Comparison of ENCODE assay signal across 7 cellular contexts in the genomic region with DNA sequence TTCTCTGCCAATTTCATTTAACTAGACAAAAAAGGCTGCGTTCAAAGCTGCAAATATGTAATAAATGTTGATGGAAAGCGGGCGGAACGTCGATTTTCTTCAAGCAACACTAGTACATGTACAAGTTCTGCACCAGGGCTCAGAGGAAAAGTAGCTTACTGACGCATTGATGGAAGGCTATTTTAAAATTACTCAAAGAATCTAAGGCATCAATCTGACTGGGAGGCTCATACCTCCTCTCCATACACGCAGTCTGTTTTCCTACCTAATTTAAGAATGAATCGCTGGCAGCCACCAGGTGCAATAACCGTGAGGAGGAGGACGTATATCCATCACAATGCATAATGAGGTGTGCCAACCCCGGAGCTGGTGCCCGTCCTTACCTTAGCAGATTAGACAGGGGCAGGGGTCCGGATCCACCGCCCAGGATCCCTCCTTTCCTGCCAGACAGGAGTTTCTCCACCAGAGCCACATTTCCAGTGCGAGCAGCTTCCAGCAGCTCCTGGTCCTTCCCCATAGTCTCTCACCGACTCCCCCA. TPM values are rescaled to one million over a fixed set of nuclear protein-coding genes. Genes with fewer than 3 reads are reported as not detected.
DNase-seq lines count a peak whose midpoint lies in the region; ATAC-seq and TF ChIP-seq lines count a peak whose summit lies in the region.

No MANE protein-coding gene starts in this region.

- intact Hi-C loops in head of caudate nucleus (cut with DNase I) = no loop called here

- H3K4me3 ChIP-seq in HUES64 (ENCODE audit: low read length) (peak overlapping the region; percentile 65), SJCRH30 (peak overlapping the region; percentile 85; the same call in 1 of the 2 replicates), retinal pigment epithelial cell (ENCODE audit: low read length) (peak overlapping the region; percentile 55)

- H3K36me3 ChIP-seq in HUES64 (ENCODE audit: insufficient read depth, low read length) (no peaks in the 10 kb centered on the region), SJCRH30 (no peaks in the 10 kb centered on the region)

- 46% methylated on average over 16 of the region's 16 CpGs for WGBS in HUES64

- H3K9me3 ChIP-seq in HUES64 (ENCODE audit: insufficient read depth, low read depth, low read length) (no peaks in the 10 kb centered on the region), SJCRH30 (replicated peaks) (no peaks in the 10 kb centered on the region)

- H3K27me3 ChIP-seq in HUES64 (ENCODE audit: insufficient read depth, low read length) (peaks cover 46% of the 10 kb centered on the region), SJCRH30 (no peaks in the 10 kb centered on the region)

- DNase-seq in SJCRH30 = no peak
- DNase-seq in head of caudate nucleus = peak; percentile 7 to 71 (median 40)
- DNase-seq in retinal pigment epithelial cell (ENCODE audit: low read depth) = no peak
- DNase-seq in DMS114 treated with DMSO at 0.1 percent for 48 hours (lab: John Stamatoyannopoulos, UW; ENCODE audit: unreplicated experiment) = no peak

- TF ChIP-seq CTCF in retinal pigment epithelial cell (conservative IDR thresholded peaks at IDR 0.05; ENCODE audit: low read depth, low read length) = no peak

- no peak for ATAC-seq in HG03139 (IDR thresholded peaks at IDR 0.05; ENCODE audit: unreplicated experiment)
- ATAC-seq in GM21515 (IDR thresholded peaks at IDR 0.05; ENCODE audit: unreplicated experiment) = no peak

- H3K9ac ChIP-seq in HUES64 (ENCODE audit: low read depth, low read length) = no peak overlapping the region

- H3K4me1 ChIP-seq in HUES64 (ENCODE audit: insufficient read depth, low read length) (peaks cover 7% of the 10 kb centered on the region), SJCRH30 (0 out of 2 replicates have a peak, but pooled peaks cover 3% of the 10 kb centered on the region)

- H3K27ac ChIP-seq in HUES64 (ENCODE audit: low read depth, low read length) = no peak overlapping the region
- H3K27ac ChIP-seq in SJCRH30 = no peak overlapping the region

RNA-seq across cellular contexts. Expression of a gene that starts 0.9 kb away (rescaled TPM):
- 2.3 TPM for polyA plus RNA-seq in HUES64 (2013, experiment 1 of 2)
- 4.4 TPM for polyA plus RNA-seq in HUES64 (2013, experiment 2 of 2)
- 1.4 and 2.4 TPM in 2 replicates for total RNA-seq in SJCRH30 (2014; rRNA removed; shearing (Covaris generic))

Comparison
In these comparisons a context has a peak if more than half of its experiments do, and no peak if none do; other contexts are left out.
1. DNase-seq: peak in head of caudate nucleus (42 of 42); none in SJCRH30 (0 of 2), retinal pigment epithelial cell (single experiment) and DMS114 treated with DMSO at 0.1 percent for 48 hours (single experiment).
2. Peak in every context shown above with its lines, with median percentiles within 50 percentile points of each other: H3K4me3 ChIP-seq.